8 cellular contexts compared by ENCODE assay signal in the genomic region with DNA sequence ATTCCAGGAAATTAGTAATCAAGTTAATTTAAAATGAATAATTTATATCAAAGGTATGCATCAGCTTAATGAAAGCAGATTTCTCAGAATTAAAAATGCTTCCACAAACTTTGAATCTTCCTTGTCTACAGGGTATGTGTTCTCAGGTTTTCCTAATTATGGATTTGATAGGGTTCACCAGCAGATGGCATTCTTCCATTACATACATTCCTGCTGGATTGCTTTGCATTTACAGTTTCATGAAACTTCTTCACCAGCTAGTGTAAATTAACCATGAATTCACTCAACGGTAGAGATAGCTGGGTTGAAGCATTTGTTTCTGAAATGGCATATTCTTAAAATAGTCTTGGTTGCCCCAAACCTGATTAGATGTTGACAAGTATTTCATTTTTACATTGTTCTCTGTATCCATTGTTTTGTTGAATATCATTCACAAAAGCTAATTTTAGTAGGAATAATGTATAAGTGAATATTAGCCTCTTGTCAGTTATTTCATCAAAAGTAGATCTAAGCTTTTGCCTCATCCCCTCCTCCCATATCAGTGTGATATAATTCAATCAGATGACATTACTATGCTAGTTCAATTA.
DNase-seq lines count a peak whose midpoint lies in the region; ATAC-seq and TF ChIP-seq lines count a peak whose summit lies in the region.

No MANE protein-coding gene starts in this region.

- no peak overlapping the region for H3K4me3 ChIP-seq in cardiac muscle cell

- DNase-seq in cardiac muscle cell (ENCODE audit: low read depth in 1 of 2, low spot score in 1 of 2) (peak; percentile 65 to 71), cardiac septum (ENCODE audit: low spot score) (no peak), NCI-H2029 treated with DMSO at 0.1 percent for 48 hours (lab: John Stamatoyannopoulos, UW) (peak; percentile 69), amniotic stem cell (lab: John Stamatoyannopoulos, UW) (peak; percentile 10), kidney tubule cell (ENCODE audit: low spot score) (peak; percentile 53), posterior cingulate gyrus (no peak)
- DNase-seq in NK-92 treated with Interleukin-12 subunit alpha and Interleukin-12 subunit beta, amount 100 ng/mL, for 24 hours (lab: John Stamatoyannopoulos, UW) = no peak

- intact Hi-C loops in cardiac septum (cut with DNase I) = loop anchor here (10.0 kb wide), 1 partner anchor 444 kb away; no protein-coding TSS in a partner anchor
- intact Hi-C loops in posterior cingulate gyrus (cut with DNase I) = loop anchor here (5.0 to 10.0 kb wide), 2 partner anchors 447 to 604 kb away; no protein-coding TSS in a partner anchor

- peaks cover 30% of the 10 kb centered on the region for H3K27me3 ChIP-seq in cardiac muscle cell

- H3K9me3 ChIP-seq in cardiac muscle cell (ENCODE audit: low read depth) = no peaks in the 10 kb centered on the region

- H3K27ac ChIP-seq in cardiac muscle cell = no peak overlapping the region

- no peaks in the 10 kb centered on the region for H3K36me3 ChIP-seq in cardiac muscle cell

- H3K4me1 ChIP-seq in cardiac muscle cell (ENCODE audit: low read depth) = no peaks in the 10 kb centered on the region

- ATAC-seq in HG02885 (IDR thresholded peaks at IDR 0.05; ENCODE audit: poor library complexity, unreplicated experiment) = no peak

- TF ChIP-seq CTCF in cardiac muscle cell (IDR thresholded peaks at IDR 0.05; ENCODE audit: low read depth, low read length) = peak; percentile 58

Comparison
In these comparisons a context has a peak if more than half of its experiments do, and no peak if none do; other contexts are left out.
1. DNase-seq: peak in cardiac muscle cell (2 of 2), NCI-H2029 treated with DMSO at 0.1 percent for 48 hours (single experiment), amniotic stem cell (single experiment) and kidney tubule cell (single experiment); none in cardiac septum (single experiment), NK-92 treated with Interleukin-12 subunit alpha and Interleukin-12 subunit beta, amount 100 ng/mL, for 24 hours (single experiment) and posterior cingulate gyrus (0 of 10).